24 cellular contexts compared by ENCODE assay signal in genomic region chr4:158673633-158674032, GRCh38. TPM values are rescaled to one million over a fixed set of nuclear protein-coding genes. Genes with fewer than 3 reads are reported as not detected.
DNase-seq lines count a peak whose midpoint lies in the region; ATAC-seq, FAIRE-seq and TF ChIP-seq lines count a peak whose summit lies in the region.
"Had no signal": no experiment of that assay in that cellular context is flagged by ENCODE, and none has a peak within 500 bp of the region (broad histone marks: within the 10 kb centered on the region; RNA-seq: fewer than 3 reads in every experiment).

No MANE protein-coding gene starts in this region.

- peaks cover 18% of the 10 kb centered on the region for H3K4me1 Mint-ChIP-seq in activated CD4-positive, alpha-beta T cell treated with anti-CD3 and anti-CD28 coated beads for 36 hours

- in situ Hi-C loops in GM12878 (cut with MboI): no loop called here

- CTCF ChIA-PET in activated CD4-positive, alpha-beta T cell treated with anti-CD3 and anti-CD28 coated beads for 36 hours (lab: Charles Lee): no interaction called here
- CTCF ChIA-PET in GM12878 (lab: Yijun Ruan, JAX): interaction anchor here (0.9 kb wide), 1 partner anchor 16 kb away, joined by 3 read pairs; no protein-coding TSS in a partner anchor

- no peak for TF ChIP-seq EP300 in GM12878 (IDR thresholded peaks at IDR 0.05; ENCODE audit: borderline replicate concordance in 1 of 2, control insufficient read depth in 1 of 2, low read depth in 2 of 2, low read length in 2 of 2)

- 100% methylated on average over 3 of the region's 3 CpGs for WGBS in GM12878 (ENCODE audit: insufficient coverage, insufficient replicate concordance, low lambda C conversion rate, missing lambda C conversion rate)

- H3K9me3 Mint-ChIP-seq in activated CD4-positive, alpha-beta T cell treated with anti-CD3 and anti-CD28 coated beads for 36 hours (ENCODE audit: low read depth): no peaks in the 10 kb centered on the region

- no TSS peak for BruUV-seq in GM12878 (replicated peaks; lab: Mats Ljungman, UMichigan)

- H3K4me1 ChIP-seq in Loucy (ENCODE audit: insufficient read depth, low read length, poor library complexity, severe bottlenecking) (peaks cover 23% of the 10 kb centered on the region), GM12878 (ENCODE audit: control insufficient read depth, insufficient read depth, low read length) (no peaks in the 10 kb centered on the region), osteoblast (ENCODE audit: insufficient read depth, low read length) (peaks cover 11% of the 10 kb centered on the region)

- H3K36me3 ChIP-seq in Loucy (ENCODE audit: insufficient read depth, low read length) (no peaks in the 10 kb centered on the region), GM12878 (ENCODE audit: control insufficient read depth in 2 of 2, insufficient read depth in 2 of 2, low read length in 1 of 2) (no peaks in the 10 kb centered on the region), osteoblast (ENCODE audit: insufficient read depth, low read length) (no peaks in the 10 kb centered on the region)
- H3K36me3 ChIP-seq: brain microvascular endothelial cell, right atrium auricular region, uterus had no signal

- TF ChIP-seq POLR2A in GM12878 (IDR thresholded peaks at IDR 0.05; ENCODE audit: low read depth, low read length): no peak

- H3K36me3 Mint-ChIP-seq in activated CD4-positive, alpha-beta T cell treated with anti-CD3 and anti-CD28 coated beads for 36 hours (ENCODE audit: low read depth): peaks cover 4% of the 10 kb centered on the region

- H2AFZ ChIP-seq in Loucy (ENCODE audit: low read length) (no peak overlapping the region), GM12878 (ENCODE audit: control insufficient read depth, low read depth, low read length) (no peak overlapping the region), osteoblast (ENCODE audit: low read length) (no peak overlapping the region)

- intact Hi-C loops in activated CD4-positive, alpha-beta T cell treated with anti-CD3 and anti-CD28 coated beads for 36 hours (cut with DNase I, micrococcal nuclease): loop anchor here (5.0 kb wide), 5 partner anchors 139 to 504 kb away; no protein-coding TSS in a partner anchor
- intact Hi-C loops in GM12878 (cut with micrococcal nuclease; ENCODE audit: unreplicated experiment): loop anchor here (2.0 kb wide), 1 partner anchor 529 kb away; no protein-coding TSS in a partner anchor

- TF ChIP-seq RAD21 in GM12878 (IDR thresholded peaks at IDR 0.05; ENCODE audit: insufficient read depth, low read depth, low read length): no peak

- no peak overlapping the region for H3K4me3 ChIP-seq in Loucy (ENCODE audit: low read length, poor library complexity, severe bottlenecking)
- H3K4me3 ChIP-seq in GM12878: 0 out of 2 replicates have a peak overlapping the region, but pooled peaks have one; percentile 84
- no peak overlapping the region for H3K4me3 ChIP-seq in osteoblast (ENCODE audit: insufficient read depth, low read length)

- no peak overlapping the region for H3K27ac Mint-ChIP-seq in activated CD4-positive, alpha-beta T cell treated with anti-CD3 and anti-CD28 coated beads for 36 hours

- no peaks in the 10 kb centered on the region for H3K9me3 ChIP-seq in Loucy (ENCODE audit: insufficient read depth, low read depth, low read length)
- no peaks in the 10 kb centered on the region for H3K9me3 ChIP-seq in GM12878 (replicated peaks; ENCODE audit: control insufficient read depth, insufficient read depth, low read length)
- H3K9me3 ChIP-seq in osteoblast (ENCODE audit: low read depth, low read length): no peaks in the 10 kb centered on the region
- H3K9me3 ChIP-seq: right atrium auricular region, uterus had no signal

- H3K79me2 ChIP-seq in Loucy (ENCODE audit: insufficient read depth, low read length) (peaks cover 30% of the 10 kb centered on the region), GM12878 (ENCODE audit: control insufficient read depth, insufficient read depth, low read length) (peaks cover 26% of the 10 kb centered on the region), osteoblast (ENCODE audit: insufficient read depth, low read length) (peaks cover 36% of the 10 kb centered on the region)

- no peak overlapping the region for H3K27ac ChIP-seq in GM12878 (ENCODE audit: control insufficient read depth, insufficient read depth)
- no peak overlapping the region for H3K27ac ChIP-seq in osteoblast (ENCODE audit: low read depth, low read length)
- H3K27ac ChIP-seq in caudate nucleus (ENCODE audit: low read depth, low read length): no peak overlapping the region
- H3K27ac ChIP-seq: brain microvascular endothelial cell had no signal

- H4K20me1 ChIP-seq in Loucy (ENCODE audit: insufficient read depth, low read length, poor library complexity, severe bottlenecking): peaks cover 20% of the 10 kb centered on the region
- no peaks in the 10 kb centered on the region for H4K20me1 ChIP-seq in GM12878 (ENCODE audit: control insufficient read depth, insufficient read depth)
- H4K20me1 ChIP-seq in osteoblast (ENCODE audit: insufficient read depth, low read length): no peaks in the 10 kb centered on the region

- ATAC-seq in activated CD4-positive, alpha-beta T cell treated with anti-CD3 and anti-CD28 coated beads for 36 hours: no peak
- ATAC-seq in GM12878: no peak
- ATAC-seq in HG03095 (IDR thresholded peaks at IDR 0.05; ENCODE audit: unreplicated experiment): no peak
- no peak for ATAC-seq in HG03039 (IDR thresholded peaks at IDR 0.05; ENCODE audit: unreplicated experiment)

- SMC1A ChIA-PET in GM12878 (lab: Charles Lee; ENCODE audit: uncharacterized antibody, unreplicated experiment): no interaction called here

- peak overlapping the region; percentile 16 for H3K4me3 Mint-ChIP-seq in activated CD4-positive, alpha-beta T cell treated with anti-CD3 and anti-CD28 coated beads for 36 hours

- H3K9ac ChIP-seq in Loucy (ENCODE audit: low read depth, low read length, poor library complexity, severe bottlenecking) (no peak overlapping the region), GM12878 (ENCODE audit: control insufficient read depth, insufficient read depth, low read length) (no peak overlapping the region)

- DNase-seq in activated CD4-positive, alpha-beta T cell treated with anti-CD3 and anti-CD28 coated beads for 36 hours: no peak
- no peak for DNase-seq in activated CD4-positive, alpha-beta T cell treated with anti-CD3 and anti-CD28 coated beads, Interleukin-2, amount 50 U/mL, for 1 hour
- DNase-seq in GM12878 (ENCODE audit: low read depth, low spot score): no peak
- peak; percentile 26 for DNase-seq in osteoblast (ENCODE audit: insufficient read length, low spot score, missing footprints)
- no peak for DNase-seq in caudate nucleus (lab: John Stamatoyannopoulos, UW)
- DNase-seq: activated CD4-positive, alpha-beta T cell treated with anti-CD3 and anti-CD28 coated beads, Interleukin-2, amount 50 U/mL, for 4 hours; activated naive CD4-positive, alpha-beta T cell treated with anti-CD3 and anti-CD28 coated beads, Interleukin-2, amount 50 U/mL, for 16 hours; activated T-cell treated with anti-CD3 and anti-CD28 coated beads, Interleukin-2, amount 50 U/mL, for 1 hour; brain microvascular endothelial cell; hypothalamus; mammary epithelial cell; NCI-H1436 treated with DMSO at 0.1 percent for 48 hours; NCI-H2171; NCI-H69; Right ventricle myocardium superior; uterus had no signal

- RAD21 ChIA-PET in GM12878 (lab: Charles Lee; ENCODE audit: unreplicated experiment): no interaction called here

- no peaks in the 10 kb centered on the region for H3K9me2 ChIP-seq in Loucy (replicated peaks; ENCODE audit: low read depth, low read length)

- H3K27me3 Mint-ChIP-seq in activated CD4-positive, alpha-beta T cell treated with anti-CD3 and anti-CD28 coated beads for 36 hours: no peaks in the 10 kb centered on the region

- H3F3A ChIP-seq in Loucy (ENCODE audit: low read depth): no peaks in the 10 kb centered on the region; the same call in 1 of the 2 replicates

- H3K4me2 ChIP-seq in Loucy (ENCODE audit: low read depth, low read length, poor library complexity, severe bottlenecking) (peak overlapping the region; percentile 92), GM12878 (ENCODE audit: control insufficient read depth, insufficient read depth) (no peak overlapping the region), osteoblast (ENCODE audit: insufficient read depth, low read length) (no peak overlapping the region)

- POLR2A ChIA-PET in activated CD4-positive, alpha-beta T cell treated with anti-CD3 and anti-CD28 coated beads for 36 hours (lab: Charles Lee): no interaction called here
- POLR2A ChIA-PET in GM12878 (lab: Charles Lee): no interaction called here

- TF ChIP-seq CTCF in Loucy (conservative IDR thresholded peaks at IDR 0.05; ENCODE audit: low read length): no peak
- no peak for TF ChIP-seq CTCF in GM12878 (IDR thresholded peaks at IDR 0.05 in 2 of 3, conservative IDR thresholded peaks at IDR 0.05 in 1 of 3; ENCODE audit: control insufficient read depth in 2 of 3, extremely low read depth in 1 of 3, insufficient read depth in 1 of 3, low read depth in 3 of 3, low read length in 3 of 3)
- no peak for TF ChIP-seq CTCF in osteoblast (IDR thresholded peaks at IDR 0.05; ENCODE audit: extremely low read depth, low read depth, low read length)

- no peak for FAIRE-seq in GM12878 (lab: Jason Lieb, UNC)
- FAIRE-seq: A204.1, D721Med, G401.6, keratinocyte had no signal

- H3K27me3 ChIP-seq in Loucy (ENCODE audit: insufficient read depth, low read length, poor library complexity, severe bottlenecking): no peaks in the 10 kb centered on the region
- H3K27me3 ChIP-seq in GM12878 (replicated peaks in 1 of 2; ENCODE audit: control insufficient read depth in 2 of 2, insufficient read depth in 2 of 2, low read length in 1 of 2): no peaks in the 10 kb centered on the region
- H3K27me3 ChIP-seq in osteoblast (ENCODE audit: insufficient read depth, low read length): no peaks in the 10 kb centered on the region
- H3K27me3 ChIP-seq: brain microvascular endothelial cell, right atrium auricular region, uterus had no signal

RNA-seq across cellular contexts. Expression of gene ETFDH, which starts 1.5 kb away (rescaled TPM):
- total RNA-seq in activated CD4-positive, alpha-beta T cell treated with anti-CD3 and anti-CD28 coated beads for 36 hours: 10 to 100 TPM; 39.5 to 46.9 TPM
- total RNA-seq in GM12878 (2013; cell fraction: nucleolus; rRNA removed): 53.7 and 57.5 TPM in 2 replicates
- 15.4 and 18.0 TPM in 2 replicates for total RNA-seq in GM12878 (2014; rRNA removed)
- total RNA-seq in GM12878 (2014; rRNA removed; fragmentation: Illumina TruSeq; extraction: Trizol): 21.4 and 22.0 TPM in 2 replicates
- total RNA-seq in GM12878 (2021): 12.4 and 16.3 TPM in 2 replicates
- 15.8 TPM for polyA plus RNA-seq in GM12878 (2011; ENCODE audit: low read depth)
- polyA plus RNA-seq in GM12878 (2011; rRNA removed): 30.4 and 43.7 TPM in 2 replicates
- 17.7 and 21.9 TPM in 2 replicates for polyA plus RNA-seq in GM12878 (2011; cell fraction: cytosol; rRNA removed)
- polyA plus RNA-seq in GM12878 (2011; cell fraction: nucleus; rRNA removed): 27.0 and 27.5 TPM in 2 replicates
- 14.6 and 15.0 TPM in 2 replicates for polyA plus RNA-seq in GM12878 (2012)
- 22.5 and 27.9 TPM in 2 replicates for polyA plus RNA-seq in GM12878 (2014; fragmentation: Illumina TruSeq; extraction: Trizol)
- polyA plus RNA-seq in GM12878 (2014; fragmentation: Nextera tagmentation; extraction: Ambion mirVana): 10 to 100 TPM; 10.9 to 17.9 TPM
- 19.3 and 20.5 TPM in 2 replicates for polyA plus RNA-seq in GM12878 (2014; rRNA removed)
- 10 to 100 TPM; 25.4 to 29.4 TPM for polyA plus RNA-seq in GM12878 (2016; fragmentation: Nextera tagmentation; extraction: Ambion mirVana)
- 7.8 and 11.5 TPM in 2 replicates for polyA minus RNA-seq in GM12878 (2011; rRNA and poly(A)+ RNA removed)
- 5.1 and 6.1 TPM in 2 replicates for polyA minus RNA-seq in GM12878 (2011; cell fraction: cytosol; rRNA and poly(A)+ RNA removed)
- polyA minus RNA-seq in GM12878 (2011; cell fraction: nucleus; rRNA and poly(A)+ RNA removed): 5.3 and 13.8 TPM in 2 replicates
- total RNA-seq in osteoblast: 29.0 and 29.2 TPM in 2 replicates

RNA-seq across cellular contexts. Expression of gene C4orf46, which starts 1.9 kb away (rescaled TPM):
- 10 to 100 TPM; 18.1 TPM for total RNA-seq in activated CD4-positive, alpha-beta T cell treated with anti-CD3 and anti-CD28 coated beads for 36 hours
- total RNA-seq in GM12878 (2013; cell fraction: nucleolus; rRNA removed): 13.0 and 13.1 TPM in 2 replicates
- total RNA-seq in GM12878 (2014; rRNA removed) (16.2 and 17.2 TPM in 2 replicates), GM12878 (2014; rRNA removed; fragmentation: Illumina TruSeq; extraction: Trizol) (19.8 and 20.8 TPM in 2 replicates), GM12878 (2021) (14.4 and 16.4 TPM in 2 replicates), osteoblast (12.3 and 12.7 TPM in 2 replicates)
- polyA plus RNA-seq in GM12878 (2011; ENCODE audit: low read depth): 8.6 TPM
- polyA plus RNA-seq in GM12878 (2011; rRNA removed) (40.2 and 47.8 TPM in 2 replicates), GM12878 (2014; fragmentation: Illumina TruSeq; extraction: Trizol) (24.8 and 43.6 TPM in 2 replicates), GM12878 (2014; fragmentation: Nextera tagmentation; extraction: Ambion mirVana) (10 to 100 TPM in 1 of 2 experiments, 1 to 10 TPM in 1; 9.3 to 12.0 TPM), GM12878 (2014; rRNA removed) (15.3 and 20.1 TPM in 2 replicates), GM12878 (2016; fragmentation: Nextera tagmentation; extraction: Ambion mirVana) (10 to 100 TPM; 32.6 to 35.1 TPM)
- polyA plus RNA-seq in GM12878 (2011; cell fraction: cytosol; rRNA removed): 11.7 and 14.0 TPM in 2 replicates
- polyA plus RNA-seq in GM12878 (2011; cell fraction: nucleus; rRNA removed): 9.3 and 9.7 TPM in 2 replicates
- polyA plus RNA-seq in GM12878 (2012): 9.6 and 10.5 TPM in 2 replicates
- 8.4 and 20.6 TPM in 2 replicates for polyA minus RNA-seq in GM12878 (2011; rRNA and poly(A)+ RNA removed)
- 4.9 and 6.9 TPM in 2 replicates for polyA minus RNA-seq in GM12878 (2011; cell fraction: cytosol; rRNA and poly(A)+ RNA removed)
- 3.6 and 5.5 TPM in 2 replicates for polyA minus RNA-seq in GM12878 (2011; cell fraction: nucleus; rRNA and poly(A)+ RNA removed)

RNA-seq across cellular contexts. Expression of gene PPID, which starts 49.6 kb away (rescaled TPM):
- total RNA-seq in activated CD4-positive, alpha-beta T cell treated with anti-CD3 and anti-CD28 coated beads for 36 hours: 10 to 100 TPM; 72.0 to 78.1 TPM
- 9.3 and 11.1 TPM in 2 replicates for total RNA-seq in GM12878 (2013; cell fraction: nucleolus; rRNA removed)
- total RNA-seq in GM12878 (2014; rRNA removed) (25.1 and 28.9 TPM in 2 replicates), GM12878 (2014; rRNA removed; fragmentation: Illumina TruSeq; extraction: Trizol) (55.2 and 56.1 TPM in 2 replicates), GM12878 (2021) (21.7 and 21.9 TPM in 2 replicates), osteoblast (19.2 and 21.4 TPM in 2 replicates)
- polyA plus RNA-seq in GM12878 (2011; ENCODE audit: low read depth): 17.4 TPM
- polyA plus RNA-seq in GM12878 (2011; rRNA removed) (35.1 and 40.7 TPM in 2 replicates), GM12878 (2014; fragmentation: Illumina TruSeq; extraction: Trizol) (64.3 and 105 TPM in 2 replicates), GM12878 (2014; fragmentation: Nextera tagmentation; extraction: Ambion mirVana) (10 to 100 TPM; 24.4 to 43.9 TPM), GM12878 (2014; rRNA removed) (29.3 and 33.1 TPM in 2 replicates), GM12878 (2016; fragmentation: Nextera tagmentation; extraction: Ambion mirVana) (10 to 100 TPM; 55.2 to 55.5 TPM)
- polyA plus RNA-seq in GM12878 (2011; cell fraction: cytosol; rRNA removed): 22.0 and 22.1 TPM in 2 replicates
- polyA plus RNA-seq in GM12878 (2011; cell fraction: nucleus; rRNA removed): 16.3 and 23.1 TPM in 2 replicates
- polyA plus RNA-seq in GM12878 (2012): 19.3 and 25.0 TPM in 2 replicates
- polyA minus RNA-seq in GM12878 (2011; rRNA and poly(A)+ RNA removed): 7.8 and 8.7 TPM in 2 replicates
- 4.0 and 6.5 TPM in 2 replicates for polyA minus RNA-seq in GM12878 (2011; cell fraction: cytosol; rRNA and poly(A)+ RNA removed)
- polyA minus RNA-seq in GM12878 (2011; cell fraction: nucleus; rRNA and poly(A)+ RNA removed): 8.3 and 10.9 TPM in 2 replicates
